Comparison of ENCODE assay signal across 1 cellular context in genomic region chr3:172182797-172183196, GRCh38.
TF ChIP-seq lines count a peak whose summit lies in the region.

No MANE protein-coding gene starts in this region.

TF ChIP-seq in GM23338, 12 proteins besides CTCF, POLR2A, EP300 and RAD21 (continued from another document):
- TF ChIP-seq ZNF462 (CRISPR knock-in tag; IDR thresholded peaks at IDR 0.05) (no peak), CREB1 (CRISPR knock-in tag; IDR thresholded peaks at IDR 0.05; ENCODE audit: low read depth) (no peak), STAT1 (IDR thresholded peaks at IDR 0.05; ENCODE audit: unreplicated experiment) (no peak)
